14 cellular contexts compared by ENCODE assay signal in genomic region chr7:107047902-107048782, GRCh38.
DNase-seq lines count a peak whose midpoint lies in the region; ATAC-seq and TF ChIP-seq lines count a peak whose summit lies in the region.
"Had no signal": no experiment of that assay in that cellular context is flagged by ENCODE, and none has a peak within 500 bp of the region (broad histone marks: within the 10 kb centered on the region; RNA-seq: fewer than 3 reads in every experiment).

No MANE protein-coding gene starts in this region.

- peaks cover 9% of the 10 kb centered on the region for H3K4me1 ChIP-seq in effector memory CD4-positive, alpha-beta T cell (ENCODE audit: control insufficient read depth, insufficient read depth, low read length, poor library complexity, severe bottlenecking)

- H3K9me3 ChIP-seq in effector memory CD4-positive, alpha-beta T cell (ENCODE audit: control insufficient read depth, low read length): no peaks in the 10 kb centered on the region
- H3K9me3 ChIP-seq: right atrium auricular region had no signal

- peak; percentile 21 for DNase-seq in ELF-1 (ENCODE audit: low read depth, low spot score)
- DNase-seq in brain microvascular endothelial cell: no peak
- no peak for DNase-seq in effector memory CD4-positive, alpha-beta T cell
- DNase-seq in GM03348 (ENCODE audit: low spot score): no peak
- DNase-seq: DMS79 treated with DMSO at 0.1 percent for 48 hours; islet precursor cell; stimulated activated CD4-positive, alpha-beta T cell treated with anti-CD3 and anti-CD28 coated beads, Interleukin-4, amount 100 ng/mL, for 24 hours; stimulated activated naive B cell treated with anti-CD40 and anti-IgM and Interleukin-4, amounts not matched to agents 10 μg/mL and 1 μg/mL and 100 μg/mL, for 72 hours had no signal

- ATAC-seq in HG02763 (IDR thresholded peaks at IDR 0.05; ENCODE audit: unreplicated experiment): no peak
- no peak for ATAC-seq in HG02798 (IDR thresholded peaks at IDR 0.05; ENCODE audit: poor library complexity, unreplicated experiment)
- ATAC-seq: stimulated activated naive B cell treated with anti-CD40 and anti-IgM and Interleukin-4, amounts not matched to agents 10 μg/mL and 1 μg/mL and 100 μg/mL, for 72 hours had no signal

- 0 out of 2 replicates have a peak, but pooled peaks have one; percentile 20 for TF ChIP-seq RAD21 in Ishikawa (IDR thresholded peaks at IDR 0.05; ENCODE audit: low read depth)

- TF ChIP-seq CTCF in brain microvascular endothelial cell (IDR thresholded peaks at IDR 0.05; ENCODE audit: low read depth, low read length, missing control alignments) (peak; percentile 30), nephron (IDR thresholded peaks at IDR 0.05; ENCODE audit: unreplicated experiment in 3 of 3) (no peak)

- H3K4me1 Mint-ChIP-seq in nephron: peaks cover 51% of the 10 kb centered on the region

- no peaks in the 10 kb centered on the region for H3K27me3 ChIP-seq in brain microvascular endothelial cell (replicated peaks)
- no peaks in the 10 kb centered on the region for H3K27me3 ChIP-seq in effector memory CD4-positive, alpha-beta T cell (replicated peaks; ENCODE audit: control insufficient read depth, insufficient read depth, low read length, poor library complexity, severe bottlenecking)
- H3K27me3 ChIP-seq: right atrium auricular region had no signal

- TF ChIP-seq EP300 in Ishikawa (IDR thresholded peaks at IDR 0.05; ENCODE audit: borderline replicate concordance): no peak

- H3K27ac Mint-ChIP-seq in nephron: peak overlapping the region in 1 of 3 experiments; percentile 63
- H3K27ac Mint-ChIP-seq: B cell; stimulated activated naive B cell treated with anti-CD40 and anti-IgM and Interleukin-4, amounts not matched to agents 10 μg/mL and 1 μg/mL and 100 μg/mL, for 72 hours had no signal

- no peaks in the 10 kb centered on the region for H3K36me3 Mint-ChIP-seq in nephron (ENCODE audit: low read depth)
- H3K36me3 Mint-ChIP-seq: stimulated activated naive B cell treated with anti-CD40 and anti-IgM and Interleukin-4, amounts not matched to agents 10 μg/mL and 1 μg/mL and 100 μg/mL, for 72 hours had no signal

- no peak overlapping the region for H3K4me3 ChIP-seq in brain microvascular endothelial cell (ENCODE audit: low read depth, low read length)
- no peak overlapping the region for H3K4me3 ChIP-seq in effector memory CD4-positive, alpha-beta T cell (ENCODE audit: insufficient read depth, low read depth, low read length, poor library complexity, severe bottlenecking)
- H3K4me3 ChIP-seq: right atrium auricular region had no signal

- peak overlapping the region in 2 of 3 experiments; percentile 13 to 43 for H3K4me3 Mint-ChIP-seq in nephron
- H3K4me3 Mint-ChIP-seq: B cell; stimulated activated naive B cell treated with anti-CD40 and anti-IgM and Interleukin-4, amounts not matched to agents 10 μg/mL and 1 μg/mL and 100 μg/mL, for 72 hours had no signal

- no peaks in the 10 kb centered on the region for H3K36me3 ChIP-seq in brain microvascular endothelial cell (replicated peaks)
- no peaks in the 10 kb centered on the region for H3K36me3 ChIP-seq in effector memory CD4-positive, alpha-beta T cell (ENCODE audit: control insufficient read depth, insufficient read depth, low read length)
- H3K36me3 ChIP-seq: right atrium auricular region had no signal

- H3K27me3 Mint-ChIP-seq in nephron (ENCODE audit: low read depth): peaks cover 17% of the 10 kb centered on the region

- H3K9me3 Mint-ChIP-seq in nephron: no peaks in the 10 kb centered on the region
- H3K9me3 Mint-ChIP-seq: stimulated activated naive B cell treated with anti-CD40 and anti-IgM and Interleukin-4, amounts not matched to agents 10 μg/mL and 1 μg/mL and 100 μg/mL, for 72 hours had no signal

- no peak overlapping the region for H3K27ac ChIP-seq in brain microvascular endothelial cell
- no peak overlapping the region for H3K27ac ChIP-seq in effector memory CD4-positive, alpha-beta T cell (ENCODE audit: insufficient read depth, low read length, poor library complexity, severe bottlenecking)
- H3K27ac ChIP-seq: right atrium auricular region had no signal

- in situ Hi-C loops in brain microvascular endothelial cell (cut with HindIII; ENCODE audit: low pct_ligation_motif_present, low sequenced_read_pairs): no loop called here

TF ChIP-seq in Ishikawa, 13 proteins besides CTCF, POLR2A, EP300 and RAD21:
- TF ChIP-seq YY1 (IDR thresholded peaks at IDR 0.05; ENCODE audit: low read depth) (no peak), TAF1 (IDR thresholded peaks at IDR 0.05; ENCODE audit: low read depth) (no peak), CEBPB (IDR thresholded peaks at IDR 0.05) (no peak), ZBTB7A (IDR thresholded peaks at IDR 0.05; ENCODE audit: low read depth) (no peak), NFIC (IDR thresholded peaks at IDR 0.05) (no peak), TCF12 (IDR thresholded peaks at IDR 0.05; ENCODE audit: low read depth) (no peak), FOXM1 (IDR thresholded peaks at IDR 0.05; ENCODE audit: borderline replicate concordance, low read depth) (no peak), EGR1 (IDR thresholded peaks at IDR 0.05) (no peak), CREB1 (IDR thresholded peaks at IDR 0.05; ENCODE audit: low read depth) (no peak), TEAD4 (IDR thresholded peaks at IDR 0.05) (no peak), MAX (IDR thresholded peaks at IDR 0.05) (no peak)
- TF ChIP-seq, protein P1, sequence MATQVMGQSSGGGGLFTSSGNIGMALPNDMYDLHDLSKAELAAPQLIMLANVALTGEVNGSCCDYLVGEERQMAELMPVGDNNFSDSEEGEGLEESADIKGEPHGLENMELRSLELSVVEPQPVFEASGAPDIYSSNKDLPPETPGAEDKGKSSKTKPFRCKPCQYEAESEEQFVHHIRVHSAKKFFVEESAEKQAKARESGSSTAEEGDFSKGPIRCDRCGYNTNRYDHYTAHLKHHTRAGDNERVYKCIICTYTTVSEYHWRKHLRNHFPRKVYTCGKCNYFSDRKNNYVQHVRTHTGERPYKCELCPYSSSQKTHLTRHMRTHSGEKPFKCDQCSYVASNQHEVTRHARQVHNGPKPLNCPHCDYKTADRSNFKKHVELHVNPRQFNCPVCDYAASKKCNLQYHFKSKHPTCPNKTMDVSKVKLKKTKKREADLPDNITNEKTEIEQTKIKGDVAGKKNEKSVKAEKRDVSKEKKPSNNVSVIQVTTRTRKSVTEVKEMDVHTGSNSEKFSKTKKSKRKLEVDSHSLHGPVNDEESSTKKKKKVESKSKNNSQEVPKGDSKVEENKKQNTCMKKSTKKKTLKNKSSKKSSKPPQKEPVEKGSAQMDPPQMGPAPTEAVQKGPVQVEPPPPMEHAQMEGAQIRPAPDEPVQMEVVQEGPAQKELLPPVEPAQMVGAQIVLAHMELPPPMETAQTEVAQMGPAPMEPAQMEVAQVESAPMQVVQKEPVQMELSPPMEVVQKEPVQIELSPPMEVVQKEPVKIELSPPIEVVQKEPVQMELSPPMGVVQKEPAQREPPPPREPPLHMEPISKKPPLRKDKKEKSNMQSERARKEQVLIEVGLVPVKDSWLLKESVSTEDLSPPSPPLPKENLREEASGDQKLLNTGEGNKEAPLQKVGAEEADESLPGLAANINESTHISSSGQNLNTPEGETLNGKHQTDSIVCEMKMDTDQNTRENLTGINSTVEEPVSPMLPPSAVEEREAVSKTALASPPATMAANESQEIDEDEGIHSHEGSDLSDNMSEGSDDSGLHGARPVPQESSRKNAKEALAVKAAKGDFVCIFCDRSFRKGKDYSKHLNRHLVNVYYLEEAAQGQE (IDR thresholded peaks at IDR 0.05; ENCODE audit: low read depth): no peak
- TF ChIP-seq, protein P2, sequence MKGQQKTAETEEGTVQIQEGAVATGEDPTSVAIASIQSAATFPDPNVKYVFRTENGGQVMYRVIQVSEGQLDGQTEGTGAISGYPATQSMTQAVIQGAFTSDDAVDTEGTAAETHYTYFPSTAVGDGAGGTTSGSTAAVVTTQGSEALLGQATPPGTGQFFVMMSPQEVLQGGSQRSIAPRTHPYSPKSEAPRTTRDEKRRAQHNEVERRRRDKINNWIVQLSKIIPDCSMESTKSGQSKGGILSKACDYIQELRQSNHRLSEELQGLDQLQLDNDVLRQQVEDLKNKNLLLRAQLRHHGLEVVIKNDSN (IDR thresholded peaks at IDR 0.05): no peak
TF ChIP-seq in Ishikawa: peak in this region for 0.
